20 cellular contexts compared by ENCODE assay signal in genomic region chr7:40437936-40438634, GRCh38.
DNase-seq lines count a peak whose midpoint lies in the region; ATAC-seq and TF ChIP-seq lines count a peak whose summit lies in the region.
"Had no signal": no experiment of that assay in that cellular context is flagged by ENCODE, and none has a peak within 500 bp of the region (broad histone marks: within the 10 kb centered on the region; RNA-seq: fewer than 3 reads in every experiment).

No MANE protein-coding gene starts in this region.

- H3K27ac ChIP-seq in ACC112 (ENCODE audit: low read depth, low read length) (peak overlapping the region; percentile 96), Karpas-422 (ENCODE audit: low read length) (no peak overlapping the region), muscle layer of duodenum (ENCODE audit: low read length) (peak overlapping the region; percentile 65)
- H3K27ac ChIP-seq: heart left ventricle, KMS-11 had no signal

- no peaks in the 10 kb centered on the region for H3K27me3 ChIP-seq in ACC112 (ENCODE audit: insufficient read depth, low read length)
- H3K27me3 ChIP-seq in Karpas-422 (ENCODE audit: low read length): no peaks in the 10 kb centered on the region
- no peaks in the 10 kb centered on the region for H3K27me3 ChIP-seq in muscle layer of duodenum (ENCODE audit: low read depth, low read length)
- H3K27me3 ChIP-seq: heart left ventricle had no signal

- peaks cover 23% of the 10 kb centered on the region for H3K4me1 ChIP-seq in ACC112 (ENCODE audit: control insufficient read depth, insufficient read depth, low read length, unreplicated experiment)
- no peaks in the 10 kb centered on the region for H3K4me1 ChIP-seq in Karpas-422 (ENCODE audit: low read length)
- no peaks in the 10 kb centered on the region for H3K4me1 ChIP-seq in muscle layer of duodenum (ENCODE audit: control insufficient read depth in 1 of 2, insufficient read depth in 2 of 2, low read length in 2 of 2)

- H2AFZ ChIP-seq in ACC112 (ENCODE audit: low read length, unreplicated experiment): peak overlapping the region; percentile 78
- H2AFZ ChIP-seq in Karpas-422 (ENCODE audit: low read length): peak overlapping the region; percentile 36; the same call in 1 of the 2 replicates

- peaks cover 60% of the 10 kb centered on the region for H3K4me1 Mint-ChIP-seq in chondrocyte (ENCODE audit: low read depth)
- H3K4me1 Mint-ChIP-seq in activated T-helper 17 cell treated with anti-CD3 and anti-CD28 coated beads, Interleukin-2, amount 50 U/mL, for 72 hours: no peaks in the 10 kb centered on the region
- H3K4me1 Mint-ChIP-seq: activated B cell treated with CpG ODN at 0.5 μM for 24 hours had no signal

- no peak overlapping the region for H3K4me3 Mint-ChIP-seq in chondrocyte (ENCODE audit: unreplicated experiment)
- no peak overlapping the region for H3K4me3 Mint-ChIP-seq in activated T-helper 17 cell treated with anti-CD3 and anti-CD28 coated beads, Interleukin-2, amount 50 U/mL, for 72 hours
- H3K4me3 Mint-ChIP-seq: activated B cell treated with CpG ODN at 0.5 μM for 24 hours; natural killer cell treated with Interleukin-12 subunit alpha and Interleukin-12 subunit beta and Interleukin-15 and Interleukin-18, amount 100 ng/mL, for 72 hours; type B pancreatic cell had no signal

- 0 out of 2 replicates have a peak overlapping the region, but pooled peaks have one; percentile 9 for H3K4me3 ChIP-seq in ACC112 (ENCODE audit: low read depth, low read length)
- H3K4me3 ChIP-seq in Karpas-422 (ENCODE audit: low read length): no peak overlapping the region
- no peak overlapping the region for H3K4me3 ChIP-seq in muscle layer of duodenum (ENCODE audit: low read depth in 1 of 2, low read length in 2 of 2)
- H3K4me3 ChIP-seq: heart left ventricle had no signal

- ATAC-seq in HG03196 (IDR thresholded peaks at IDR 0.05; ENCODE audit: unreplicated experiment): no peak
- ATAC-seq in activated T-helper 17 cell treated with anti-CD3 and anti-CD28 coated beads, Interleukin-2, amount 50 U/mL, for 72 hours (replicated peaks): no peak
- ATAC-seq: natural killer cell treated with Interleukin-12 subunit alpha and Interleukin-12 subunit beta and Interleukin-15 and Interleukin-18, amount 100 ng/mL, for 72 hours had no signal

- H3K79me2 ChIP-seq in ACC112 (ENCODE audit: control insufficient read depth, insufficient read depth, low read length, unreplicated experiment) (no peaks in the 10 kb centered on the region), Karpas-422 (ENCODE audit: low read length) (no peaks in the 10 kb centered on the region)

- peaks cover 19% of the 10 kb centered on the region for H3K36me3 Mint-ChIP-seq in chondrocyte (ENCODE audit: low read depth)
- no peaks in the 10 kb centered on the region for H3K36me3 Mint-ChIP-seq in activated T-helper 17 cell treated with anti-CD3 and anti-CD28 coated beads, Interleukin-2, amount 50 U/mL, for 72 hours (ENCODE audit: low read depth)
- H3K36me3 Mint-ChIP-seq: type B pancreatic cell had no signal

- H3K9me3 ChIP-seq in Karpas-422 (ENCODE audit: low read length): no peaks in the 10 kb centered on the region
- H3K9me3 ChIP-seq in muscle layer of duodenum (ENCODE audit: control insufficient read depth in 1 of 2, low read length in 2 of 2): peaks cover 4% of the 10 kb centered on the region in 2 donors

- DNase-seq in Karpas-422 (no peak), chondrocyte (ENCODE audit: low spot score) (no peak), NCI-H524 (lab: John Stamatoyannopoulos, UW) (no peak), NOMO-1 treated with dmso at 0.1 percent for 144 hours (lab: John Stamatoyannopoulos, UW; ENCODE audit: unreplicated experiment) (no peak)
- DNase-seq: activated B cell treated with CpG ODN at 0.5 μM for 24 hours; activated naive CD4-positive, alpha-beta T cell treated with Interleukin-2 at 50 U/mL for 16 hours; central memory CD4-positive, alpha-beta T cell; H7; heart left ventricle; left ventricle myocardium superior; NCI-H1436 treated with DMSO at 0.1 percent for 48 hours; retina; stimulated activated CD4-positive, alpha-beta T cell treated with anti-CD3 and anti-CD28 coated beads, Interleukin-4, amount 100 ng/mL, for 1 hour had no signal

- H3K9me3 Mint-ChIP-seq in chondrocyte (ENCODE audit: low read depth): peaks cover 27% of the 10 kb centered on the region
- H3K9me3 Mint-ChIP-seq in activated T-helper 17 cell treated with anti-CD3 and anti-CD28 coated beads, Interleukin-2, amount 50 U/mL, for 72 hours: peaks cover 20% of the 10 kb centered on the region

- H3K36me3 ChIP-seq in ACC112 (ENCODE audit: insufficient read depth, low read length): no peaks in the 10 kb centered on the region
- no peaks in the 10 kb centered on the region for H3K36me3 ChIP-seq in Karpas-422 (ENCODE audit: insufficient read depth, low read length)
- H3K36me3 ChIP-seq in muscle layer of duodenum (ENCODE audit: control insufficient read depth in 1 of 2, insufficient read depth in 2 of 2, low read length in 2 of 2): no peaks in the 10 kb centered on the region
- H3K36me3 ChIP-seq: heart left ventricle had no signal

- no peaks in the 10 kb centered on the region for H3K9me2 ChIP-seq in Karpas-422 (replicated peaks; ENCODE audit: insufficient read depth, low read length)

- no peak overlapping the region for H3K4me2 ChIP-seq in Karpas-422 (ENCODE audit: low read depth, low read length, poor library complexity, severe bottlenecking)
- H3K4me2 ChIP-seq: KMS-11 had no signal

- no peaks in the 10 kb centered on the region for H3K27me3 Mint-ChIP-seq in chondrocyte (ENCODE audit: low read depth)
- no peaks in the 10 kb centered on the region for H3K27me3 Mint-ChIP-seq in activated T-helper 17 cell treated with anti-CD3 and anti-CD28 coated beads, Interleukin-2, amount 50 U/mL, for 72 hours
- H3K27me3 Mint-ChIP-seq: activated B cell treated with CpG ODN at 0.5 μM for 24 hours; natural killer cell treated with Interleukin-12 subunit alpha and Interleukin-12 subunit beta and Interleukin-15 and Interleukin-18, amount 100 ng/mL, for 72 hours; type B pancreatic cell had no signal

- H3K27ac Mint-ChIP-seq in chondrocyte (ENCODE audit: unreplicated experiment): peak overlapping the region; percentile 96
- H3K27ac Mint-ChIP-seq in activated T-helper 17 cell treated with anti-CD3 and anti-CD28 coated beads, Interleukin-2, amount 50 U/mL, for 72 hours: no peak overlapping the region
- H3K27ac Mint-ChIP-seq: activated B cell treated with CpG ODN at 0.5 μM for 24 hours; natural killer cell treated with Interleukin-12 subunit alpha and Interleukin-12 subunit beta and Interleukin-15 and Interleukin-18, amount 100 ng/mL, for 72 hours; type B pancreatic cell had no signal

- peak; percentile 12 for TF ChIP-seq CTCF in chondrocyte (IDR thresholded peaks at IDR 0.05)

- no peaks in the 10 kb centered on the region for H4K20me1 ChIP-seq in Karpas-422 (ENCODE audit: insufficient read depth, low read depth, low read length)

- H3K9ac ChIP-seq in Karpas-422 (ENCODE audit: low read length): no peak overlapping the region
- H3K9ac ChIP-seq: KMS-11 had no signal
